In the genomic region with DNA sequence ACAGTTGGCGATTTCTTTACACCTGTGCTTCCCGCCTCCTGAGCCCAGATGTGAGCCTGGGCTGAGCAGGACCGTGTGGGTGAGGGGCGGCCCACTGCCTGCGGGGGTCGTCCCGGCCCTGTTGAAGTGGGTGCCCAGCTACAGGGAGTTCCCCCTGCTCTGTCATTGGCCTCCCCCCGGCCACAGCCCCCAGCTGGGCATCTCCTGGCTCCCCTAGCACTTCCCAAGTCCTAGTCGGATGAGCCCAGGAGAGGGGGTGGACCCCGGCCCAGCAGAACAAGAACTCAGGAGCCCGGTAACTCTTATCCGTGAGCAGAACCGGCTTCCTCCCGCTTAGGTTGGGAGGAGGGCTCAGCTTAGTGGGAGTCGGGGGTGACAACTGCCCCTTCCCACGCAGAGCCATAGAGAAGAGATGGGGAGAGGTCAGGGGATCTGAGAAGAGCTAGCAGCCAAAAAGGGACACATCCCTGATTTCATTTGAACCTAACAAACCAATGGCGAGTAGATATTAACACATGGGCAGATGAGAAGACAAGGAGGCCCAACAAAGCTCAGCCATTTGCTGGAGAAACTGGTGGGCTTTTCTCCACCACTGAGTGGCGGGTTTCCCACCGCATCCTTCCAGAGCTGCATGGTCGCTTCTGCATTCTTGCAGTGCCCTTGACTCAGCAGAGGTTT, we compare ENCODE assay signal across 10 cellular contexts. TPM values are rescaled to one million over a fixed set of nuclear protein-coding genes. Genes with fewer than 3 reads are reported as not detected.
A peak's percentile ranks its signal among the peaks of the same experiment; 100 is the strongest.
DNase-seq lines count a peak whose midpoint lies in the region; ATAC-seq and TF ChIP-seq lines count a peak whose summit lies in the region.
"Had no signal": no experiment of that assay in that cellular context is flagged by ENCODE, and none has a peak within 500 bp of the region (broad histone marks: within the 10 kb centered on the region; RNA-seq: fewer than 3 reads in every experiment).

No MANE protein-coding gene starts in this region.

- H4K20me1 ChIP-seq in PC-9 (ENCODE audit: insufficient read depth) = no peaks in the 10 kb centered on the region

- no peaks in the 10 kb centered on the region for H3K36me3 ChIP-seq in CD8-positive, alpha-beta T cell (ENCODE audit: insufficient read depth, low read length)
- H3K36me3 ChIP-seq in PC-9 (ENCODE audit: low read depth) = no peaks in the 10 kb centered on the region
- no peaks in the 10 kb centered on the region for H3K36me3 ChIP-seq in left ventricle myocardium inferior
- H3K36me3 ChIP-seq in parathyroid adenoma (ENCODE audit: control insufficient read depth, insufficient read depth, low read length) = no peaks in the 10 kb centered on the region

- H3K27ac ChIP-seq in CD8-positive, alpha-beta T cell (ENCODE audit: low read depth, low read length) = no peak overlapping the region
- H3K27ac ChIP-seq in PC-9 (no peak overlapping the region), left ventricle myocardium inferior (replicated peaks) (no peak overlapping the region), parathyroid adenoma (peak overlapping the region; percentile 54)

- peak overlapping the region; percentile 42 for H3K4me3 Mint-ChIP-seq in CD8-positive, alpha-beta T cell

- H2AFZ ChIP-seq in PC-9 (peak overlapping the region; percentile 82; the same call in 1 of the 2 replicates), parathyroid adenoma (no peak overlapping the region)

- H3F3A ChIP-seq in PC-9 (ENCODE audit: insufficient read depth, low read depth) = no peaks in the 10 kb centered on the region

- intact Hi-C loops in CD8-positive, alpha-beta T cell (cut with DNase I, micrococcal nuclease) = no loop called here
- intact Hi-C loops in PC-9 (cut with micrococcal nuclease; ENCODE audit: unreplicated experiment) (loop anchor here (2.0 kb wide), 1 partner anchor 91 kb away; no protein-coding TSS in a partner anchor), left ventricle myocardium inferior (cut with micrococcal nuclease) (no loop called here)

- H3K9me3 ChIP-seq in CD8-positive, alpha-beta T cell (ENCODE audit: low read length) = no peaks in the 10 kb centered on the region
- H3K9me3 ChIP-seq in PC-9 (ENCODE audit: insufficient read depth, low read depth) (no peaks in the 10 kb centered on the region), left ventricle myocardium inferior (replicated peaks) (no peaks in the 10 kb centered on the region), parathyroid adenoma (ENCODE audit: control insufficient read depth, low read length) (no peaks in the 10 kb centered on the region)

- H3K4me2 ChIP-seq in PC-9 = peak overlapping the region; percentile 72
- peak overlapping the region; percentile 66 for H3K4me2 ChIP-seq in parathyroid adenoma (ENCODE audit: low read length)

- no TSS peak for BruUV-seq in PC-9 (replicated peaks; lab: Mats Ljungman, UMichigan)

- H3K9me3 Mint-ChIP-seq in CD8-positive, alpha-beta T cell = no peaks in the 10 kb centered on the region
- H3K9me3 Mint-ChIP-seq: activated T-helper 17 cell treated with anti-CD3 and anti-CD28 coated beads, Interleukin-2, amount 50 U/mL, for 72 hours had no signal

- peaks cover 7% of the 10 kb centered on the region for H3K4me1 Mint-ChIP-seq in CD8-positive, alpha-beta T cell (ENCODE audit: low read depth)
- H3K4me1 Mint-ChIP-seq: activated T-helper 17 cell treated with anti-CD3 and anti-CD28 coated beads, Interleukin-2, amount 50 U/mL, for 72 hours had no signal

- ATAC-seq in CD8-positive, alpha-beta T cell = no peak

- no peak overlapping the region for H3K4me3 ChIP-seq in CD8-positive, alpha-beta T cell (ENCODE audit: low read depth, low read length)
- peak overlapping the region; percentile 58; the same call in 1 of the 2 replicates for H3K4me3 ChIP-seq in PC-9
- peak overlapping the region; percentile 80 for H3K4me3 ChIP-seq in left ventricle myocardium inferior
- peak overlapping the region; percentile 47 for H3K4me3 ChIP-seq in parathyroid adenoma (ENCODE audit: low read depth, low read length)

- H3K9ac ChIP-seq in parathyroid adenoma = no peak overlapping the region

- TF ChIP-seq CTCF in CD8-positive, alpha-beta T cell (IDR thresholded peaks at IDR 0.05) = no peak
- no peak for TF ChIP-seq CTCF in PC-9 (conservative IDR thresholded peaks at IDR 0.05)
- TF ChIP-seq CTCF in left ventricle myocardium inferior (IDR thresholded peaks at IDR 0.05; ENCODE audit: borderline replicate concordance) = no peak
- TF ChIP-seq CTCF in parathyroid adenoma (IDR thresholded peaks at IDR 0.05) = no peak

- H3K36me3 Mint-ChIP-seq in CD8-positive, alpha-beta T cell = no peaks in the 10 kb centered on the region

- H3K27ac Mint-ChIP-seq in CD8-positive, alpha-beta T cell = no peak overlapping the region
- H3K27ac Mint-ChIP-seq: activated T-helper 17 cell treated with anti-CD3 and anti-CD28 coated beads, Interleukin-2, amount 50 U/mL, for 72 hours had no signal

- peaks cover 51% of the 10 kb centered on the region for H3K27me3 Mint-ChIP-seq in CD8-positive, alpha-beta T cell (ENCODE audit: low read depth)

- POLR2A ChIA-PET in CD8-positive, alpha-beta T cell (lab: Charles Lee) = interaction anchor here (0.9 kb wide), 1 partner anchor 9 kb away, joined by 3 read pairs; no protein-coding TSS in a partner anchor
- POLR2A ChIA-PET in PC-9 (lab: Charles Lee; ENCODE audit: unreplicated experiment) = no interaction called here

- CTCF ChIA-PET in CD8-positive, alpha-beta T cell (lab: Charles Lee) = no interaction called here
- CTCF ChIA-PET in PC-9 (lab: Charles Lee) = interaction anchor here (0.6 kb wide), 1 partner anchor 21 kb away, joined by 16 read pairs; no protein-coding TSS in a partner anchor

- DNase-seq in CD8-positive, alpha-beta T cell = no peak
- DNase-seq in PC-9 (no peak), left ventricle myocardium inferior (no peak), NCI-H2029 treated with DMSO at 0.1 percent for 48 hours (lab: John Stamatoyannopoulos, UW) (no peak), EL (no peak), cerebellum (ENCODE audit: low spot score) (no peak), NCI-H345 treated with DMSO at 0.1 percent for 48 hours (lab: John Stamatoyannopoulos, UW; ENCODE audit: unreplicated experiment) (no peak)
- DNase-seq: Kasumi-1 had no signal

- no peaks in the 10 kb centered on the region for H3K9me2 ChIP-seq in PC-9 (ENCODE audit: insufficient read depth)

- H3K79me2 ChIP-seq in PC-9 (ENCODE audit: low read depth) = no peaks in the 10 kb centered on the region
- peaks cover 12% of the 10 kb centered on the region for H3K79me2 ChIP-seq in parathyroid adenoma

- no peaks in the 10 kb centered on the region for H3K4me1 ChIP-seq in CD8-positive, alpha-beta T cell (ENCODE audit: insufficient read depth, low read length)
- H3K4me1 ChIP-seq in PC-9 (replicated peaks; ENCODE audit: insufficient read depth) (peaks cover 15% of the 10 kb centered on the region), left ventricle myocardium inferior (peaks cover 23% of the 10 kb centered on the region), parathyroid adenoma (peaks cover 4% of the 10 kb centered on the region)

- peaks cover 11% of the 10 kb centered on the region for H3K27me3 ChIP-seq in CD8-positive, alpha-beta T cell (ENCODE audit: insufficient read depth, low read length)
- H3K27me3 ChIP-seq in PC-9 (ENCODE audit: insufficient read depth, low read depth) = 0 out of 2 replicates have a peak, but pooled peaks cover 5% of the 10 kb centered on the region
- H3K27me3 ChIP-seq in left ventricle myocardium inferior (ENCODE audit: low read depth) = peaks cover 25% of the 10 kb centered on the region
- H3K27me3 ChIP-seq in parathyroid adenoma (ENCODE audit: control insufficient read depth, insufficient read depth, low read length) = no peaks in the 10 kb centered on the region

RNA-seq across cellular contexts. Expression of a gene that starts 0.9 kb away (rescaled TPM):
- total RNA-seq in CD8-positive, alpha-beta T cell = not detected
- 4.9 and 5.1 TPM in 2 replicates for total RNA-seq in PC-9 (2021)
- total RNA-seq in left ventricle myocardium inferior = 0.63 TPM
- total RNA-seq in cerebellum = 0.82 TPM
- total RNA-seq: activated T-helper 17 cell treated with anti-CD3 and anti-CD28 coated beads, Interleukin-2, amount 50 U/mL, for 72 hours had no signal
